ENCODE assay signal across 1 cellular context in the genomic region with DNA sequence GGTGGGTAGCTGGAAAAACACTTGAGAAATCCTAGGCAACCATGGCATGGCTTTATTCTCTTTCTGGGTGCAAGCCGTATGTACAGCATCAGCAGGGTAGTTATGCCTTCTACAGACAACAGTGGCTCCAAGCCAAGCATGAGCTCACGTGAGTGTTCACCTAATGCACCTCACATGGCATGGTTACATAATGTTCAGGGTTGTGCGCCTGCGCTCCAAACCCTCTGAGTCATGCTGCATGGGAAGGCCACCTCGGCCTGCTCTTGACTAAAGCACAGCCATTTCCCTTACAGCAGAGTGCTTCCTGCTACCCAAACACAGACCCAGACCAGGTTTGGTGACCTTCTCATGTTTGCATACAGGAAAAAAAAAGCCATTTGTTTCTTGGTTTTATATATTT.
TF ChIP-seq lines count a peak whose summit lies in the region.

No MANE protein-coding gene starts in this region.

TF ChIP-seq in GM23338, 12 proteins besides CTCF, POLR2A, EP300 and RAD21 (continued from another document):
- TF ChIP-seq REST (IDR thresholded peaks at IDR 0.05; ENCODE audit: unreplicated experiment) (no peak), NANOG (IDR thresholded peaks at IDR 0.05; ENCODE audit: borderline replicate concordance) (no peak)
